9 cellular contexts compared by ENCODE assay signal in genomic region chr11:68436985-68437926, GRCh38. TPM values are rescaled to one million over a fixed set of nuclear protein-coding genes. Genes with fewer than 3 reads are reported as not detected.
DNase-seq lines count a peak whose midpoint lies in the region; ATAC-seq and TF ChIP-seq lines count a peak whose summit lies in the region.
"Had no signal": no experiment of that assay in that cellular context is flagged by ENCODE, and none has a peak within 500 bp of the region (broad histone marks: within the 10 kb centered on the region; RNA-seq: fewer than 3 reads in every experiment).

No MANE protein-coding gene starts in this region.

- no peak for DNase-seq in activated CD8-positive, alpha-beta memory T cell treated with anti-CD3 and anti-CD28 coated beads, Interleukin-2, amount 10 ng/mL, durations not matched to agents 7 days and 5 days
- DNase-seq in activated CD8-positive, alpha-beta memory T cell treated with anti-CD3 and anti-CD28 coated beads, Interleukin-2, amount 50 U/mL, for 4 hours = no peak
- DNase-seq in ascending aorta (ENCODE audit: low spot score in 2 of 2) = no peak
- DNase-seq in islet precursor cell = peak; percentile 90
- peak in 1 of 2 donors; percentile 72 for DNase-seq in aorta
- DNase-seq in stimulated activated CD4-positive, alpha-beta T cell treated with anti-CD3 and anti-CD28 coated beads, Interleukin-12 subunit alpha, Interleukin-12 subunit beta, amount 100 ng/mL, for 4 hours = no peak
- DNase-seq in activated T-cell treated with anti-CD3 and anti-CD28 coated beads, Interleukin-2, amount 50 U/mL, for 24 hours = no peak
- no peak for DNase-seq in stimulated activated CD8-positive, alpha-beta memory T cell treated with anti-CD3 and anti-CD28 coated beads, Interleukin-4, amount 100 ng/mL, for 48 hours
- DNase-seq: CD4-positive, CD25-positive, alpha-beta regulatory T cell had no signal

- H3K9me3 ChIP-seq in ascending aorta (no peaks in the 10 kb centered on the region), aorta (ENCODE audit: control insufficient read depth, low read length) (no peaks in the 10 kb centered on the region)

- TF ChIP-seq CTCF in ascending aorta (IDR thresholded peaks at IDR 0.05) = no peak

- CTCF ChIA-PET in activated CD8-positive, alpha-beta memory T cell treated with anti-CD3 and anti-CD28 coated beads, Interleukin-2, amount 10 ng/mL, durations not matched to agents 7 days and 5 days (lab: Charles Lee) = interaction anchor here (1.2 kb wide), 1 partner anchor 180 kb away, joined by 3 read pairs; no protein-coding TSS in a partner anchor

- intact Hi-C loops in ascending aorta (cut with DNase I) (no loop called here), aorta (cut with DNase I) (no loop called here)

- H3K4me3 ChIP-seq in ascending aorta (no peak overlapping the region), aorta (ENCODE audit: low read length in 2 of 2) (no peak overlapping the region)

- H3K27ac ChIP-seq in ascending aorta (peak overlapping the region; percentile 58 to 65), aorta (ENCODE audit: low read depth in 1 of 2, low read length in 2 of 2) (peak overlapping the region in 1 of 2 donors; percentile 1)

- peaks cover 6% of the 10 kb centered on the region for H3K4me1 Mint-ChIP-seq in activated CD8-positive, alpha-beta memory T cell treated with anti-CD3 and anti-CD28 coated beads, Interleukin-2, amount 10 ng/mL, durations not matched to agents 7 days and 5 days
- H3K4me1 Mint-ChIP-seq in activated T-cell treated with anti-CD3 and anti-CD28 coated beads, Interleukin-2, amount 50 U/mL, for 24 hours (ENCODE audit: low read depth) = peaks cover 3% of the 10 kb centered on the region
- H3K4me1 Mint-ChIP-seq: CD4-positive, CD25-positive, alpha-beta regulatory T cell had no signal

- no peaks in the 10 kb centered on the region for H3K9me3 Mint-ChIP-seq in activated CD8-positive, alpha-beta memory T cell treated with anti-CD3 and anti-CD28 coated beads, Interleukin-2, amount 10 ng/mL, durations not matched to agents 7 days and 5 days (ENCODE audit: low read depth)
- no peaks in the 10 kb centered on the region for H3K9me3 Mint-ChIP-seq in activated T-cell treated with anti-CD3 and anti-CD28 coated beads, Interleukin-2, amount 50 U/mL, for 24 hours
- H3K9me3 Mint-ChIP-seq: CD4-positive, CD25-positive, alpha-beta regulatory T cell had no signal

- H3K27ac Mint-ChIP-seq in activated CD8-positive, alpha-beta memory T cell treated with anti-CD3 and anti-CD28 coated beads, Interleukin-2, amount 10 ng/mL, durations not matched to agents 7 days and 5 days = no peak overlapping the region
- H3K27ac Mint-ChIP-seq in activated T-cell treated with anti-CD3 and anti-CD28 coated beads, Interleukin-2, amount 50 U/mL, for 24 hours = no peak overlapping the region
- H3K27ac Mint-ChIP-seq: CD4-positive, CD25-positive, alpha-beta regulatory T cell had no signal

- 69 to 75% methylated on average over 34 of the region's 34 CpGs for WGBS in aorta, 2 donors

- no peaks in the 10 kb centered on the region for H3K27me3 Mint-ChIP-seq in activated CD8-positive, alpha-beta memory T cell treated with anti-CD3 and anti-CD28 coated beads, Interleukin-2, amount 10 ng/mL, durations not matched to agents 7 days and 5 days
- no peaks in the 10 kb centered on the region for H3K27me3 Mint-ChIP-seq in activated T-cell treated with anti-CD3 and anti-CD28 coated beads, Interleukin-2, amount 50 U/mL, for 24 hours
- H3K27me3 Mint-ChIP-seq: CD4-positive, CD25-positive, alpha-beta regulatory T cell had no signal

- no peaks in the 10 kb centered on the region for H3K36me3 Mint-ChIP-seq in activated CD8-positive, alpha-beta memory T cell treated with anti-CD3 and anti-CD28 coated beads, Interleukin-2, amount 10 ng/mL, durations not matched to agents 7 days and 5 days
- no peaks in the 10 kb centered on the region for H3K36me3 Mint-ChIP-seq in activated T-cell treated with anti-CD3 and anti-CD28 coated beads, Interleukin-2, amount 50 U/mL, for 24 hours (ENCODE audit: low read depth)
- H3K36me3 Mint-ChIP-seq: CD4-positive, CD25-positive, alpha-beta regulatory T cell had no signal

- ATAC-seq in activated CD8-positive, alpha-beta memory T cell treated with anti-CD3 and anti-CD28 coated beads, Interleukin-2, amount 10 ng/mL, durations not matched to agents 7 days and 5 days = peak; percentile 57
- ATAC-seq in aorta (ENCODE audit: low FRiP score) = peak; percentile 66

- no peak overlapping the region for H3K4me3 Mint-ChIP-seq in activated CD8-positive, alpha-beta memory T cell treated with anti-CD3 and anti-CD28 coated beads, Interleukin-2, amount 10 ng/mL, durations not matched to agents 7 days and 5 days
- no peak overlapping the region for H3K4me3 Mint-ChIP-seq in activated T-cell treated with anti-CD3 and anti-CD28 coated beads, Interleukin-2, amount 50 U/mL, for 24 hours
- H3K4me3 Mint-ChIP-seq: CD4-positive, CD25-positive, alpha-beta regulatory T cell had no signal

- peaks cover 83 to 100% of the 10 kb centered on the region in 2 donors for H3K36me3 ChIP-seq in ascending aorta
- peaks cover 0 to 2% of the 10 kb centered on the region in 2 donors for H3K36me3 ChIP-seq in aorta (ENCODE audit: control insufficient read depth in 1 of 2, insufficient read depth in 2 of 2, low read length in 1 of 2)

- H3K4me1 ChIP-seq in ascending aorta = peaks cover 0 to 6% of the 10 kb centered on the region in 2 donors
- H3K4me1 ChIP-seq in aorta (ENCODE audit: control insufficient read depth in 1 of 2, insufficient read depth in 2 of 2, low read length in 2 of 2) = no peaks in the 10 kb centered on the region

- H3K27me3 ChIP-seq in ascending aorta (no peaks in the 10 kb centered on the region), aorta (ENCODE audit: control insufficient read depth in 1 of 2, insufficient read depth in 2 of 2, low read length in 1 of 2) (no peaks in the 10 kb centered on the region)

RNA-seq across cellular contexts. Expression of gene PPP6R3, which starts 23.3 kb away (rescaled TPM):
- total RNA-seq in activated CD8-positive, alpha-beta memory T cell treated with anti-CD3 and anti-CD28 coated beads, Interleukin-2, amount 10 ng/mL, durations not matched to agents 7 days and 5 days = 100 to 1,000 TPM; 116 to 121 TPM
- 94.7 TPM for total RNA-seq in ascending aorta
- total RNA-seq in aorta = 100 to 1,000 TPM in 1 of 2 donors, 10 to 100 TPM in 1; 96.1 to 109 TPM
- polyA plus RNA-seq in aorta = 10 to 100 TPM; 18.8 to 34.7 TPM
